ENCODE assay signal across 16 cellular contexts in genomic region chr18:74390900-74391299, GRCh38.
"Had no signal": no experiment of that assay in that cellular context is flagged by ENCODE, and none has a peak within 500 bp of the region (broad histone marks: within the 10 kb centered on the region; RNA-seq: fewer than 3 reads in every experiment).

No MANE protein-coding gene starts in this region.

- H3K27ac ChIP-seq: cardiac muscle cell, gastrocnemius medialis, heart right ventricle, lower lobe of right lung, transverse colon, VCaP had no signal

- H3K36me3 ChIP-seq: cardiac muscle cell, gastrocnemius medialis, heart right ventricle, lower lobe of right lung, transverse colon had no signal

- H3K9me3 ChIP-seq: gastrocnemius medialis, heart right ventricle, lower lobe of right lung, transverse colon had no signal

- H3K36me3 Mint-ChIP-seq: stimulated activated naive B cell treated with anti-CD40 and anti-IgM and Interleukin-4, amounts not matched to agents 10 μg/mL and 1 μg/mL and 100 μg/mL, for 72 hours had no signal

- H3K4me3 Mint-ChIP-seq: activated CD8-positive, alpha-beta T cell treated with anti-CD3 and anti-CD28 coated beads, Interleukin-2, amount 10 ng/mL, durations not matched to agents 7 days and 5 days; activated naive CD4-positive, alpha-beta T cell treated with anti-CD3 and anti-CD28 coated beads for 36 hours; nephron; stimulated activated naive B cell treated with anti-CD40 and anti-IgM and Interleukin-4, amounts not matched to agents 10 μg/mL and 1 μg/mL and 100 μg/mL, for 72 hours had no signal

- H3K27me3 ChIP-seq: cardiac muscle cell, gastrocnemius medialis, heart right ventricle, transverse colon had no signal

- H3K27ac Mint-ChIP-seq: activated CD8-positive, alpha-beta T cell treated with anti-CD3 and anti-CD28 coated beads, Interleukin-2, amount 10 ng/mL, durations not matched to agents 7 days and 5 days; activated naive CD4-positive, alpha-beta T cell treated with anti-CD3 and anti-CD28 coated beads for 36 hours; nephron; stimulated activated naive B cell treated with anti-CD40 and anti-IgM and Interleukin-4, amounts not matched to agents 10 μg/mL and 1 μg/mL and 100 μg/mL, for 72 hours had no signal

- H3K4me1 Mint-ChIP-seq: stimulated activated naive B cell treated with anti-CD40 and anti-IgM and Interleukin-4, amounts not matched to agents 10 μg/mL and 1 μg/mL and 100 μg/mL, for 72 hours had no signal

- DNase-seq: activated CD8-positive, alpha-beta memory T cell treated with anti-CD3 and anti-CD28 coated beads, Interleukin-2, amount 50 U/mL, for 4 hours; activated CD8-positive, alpha-beta T cell treated with anti-CD3 and anti-CD28 coated beads, Interleukin-2, amount 10 ng/mL, durations not matched to agents 7 days and 5 days; activated naive CD4-positive, alpha-beta T cell treated with anti-CD3 and anti-CD28 coated beads for 36 hours; erythroblast; gastrocnemius medialis; heart right ventricle; lower lobe of right lung; nucleus accumbens; posterior cingulate gyrus; retina; stimulated activated CD4-positive, alpha-beta T cell treated with anti-CD3 and anti-CD28 coated beads, Interleukin-12 subunit alpha, Interleukin-12 subunit beta, amount 100 ng/mL, for 4 hours; stimulated activated naive B cell treated with anti-CD40 and anti-IgM and Interleukin-4, amounts not matched to agents 10 μg/mL and 1 μg/mL and 100 μg/mL, for 72 hours; transverse colon had no signal

- H3K4me3 ChIP-seq: cardiac muscle cell, gastrocnemius medialis, heart right ventricle, lower lobe of right lung, transverse colon had no signal

- H3K9me3 Mint-ChIP-seq: activated naive CD4-positive, alpha-beta T cell treated with anti-CD3 and anti-CD28 coated beads for 36 hours; nephron had no signal

- H3K4me1 ChIP-seq: gastrocnemius medialis had no signal

- ATAC-seq: activated CD8-positive, alpha-beta T cell treated with anti-CD3 and anti-CD28 coated beads, Interleukin-2, amount 10 ng/mL, durations not matched to agents 7 days and 5 days; gastrocnemius medialis; heart right ventricle; lower lobe of right lung; stimulated activated naive B cell treated with anti-CD40 and anti-IgM and Interleukin-4, amounts not matched to agents 10 μg/mL and 1 μg/mL and 100 μg/mL, for 72 hours had no signal
